Comparison of ENCODE assay signal across 11 cellular contexts in the genomic region with DNA sequence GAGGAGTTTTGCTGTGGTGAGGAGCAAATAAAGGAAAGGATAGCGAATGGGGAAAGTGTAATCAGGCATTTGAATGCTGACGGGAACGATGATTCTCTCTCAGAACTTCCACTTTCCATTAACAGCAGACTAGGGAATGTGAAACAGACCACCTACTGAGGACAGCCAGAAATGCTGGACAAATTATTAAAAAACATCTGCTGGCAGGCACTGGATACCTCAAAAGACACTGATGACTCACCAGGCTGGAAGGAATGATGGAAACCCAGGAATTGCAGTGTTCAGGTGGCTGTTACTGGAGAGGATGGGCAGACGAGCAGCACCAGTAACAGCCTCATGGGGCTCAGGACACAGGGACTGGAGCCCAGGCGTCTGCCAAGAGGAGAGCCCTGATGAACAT. TPM values are rescaled to one million over a fixed set of nuclear protein-coding genes. Genes with fewer than 3 reads are reported as not detected.
A peak's percentile ranks its signal among the peaks of the same experiment; 100 is the strongest.
DNase-seq lines count a peak whose midpoint lies in the region; ATAC-seq and TF ChIP-seq lines count a peak whose summit lies in the region.
"Had no signal": no experiment of that assay in that cellular context is flagged by ENCODE, and none has a peak within 500 bp of the region (broad histone marks: within the 10 kb centered on the region; RNA-seq: fewer than 3 reads in every experiment).

No MANE protein-coding gene starts in this region.

- H3K27ac ChIP-seq in breast epithelium (no peak overlapping the region), RWPE1 (peak overlapping the region; percentile 65), fibroblast of lung (ENCODE audit: insufficient read depth, low read length) (no peak overlapping the region)
- H3K27ac ChIP-seq: transverse colon had no signal

- no peaks in the 10 kb centered on the region for H3K9me3 Mint-ChIP-seq in MCF 10A (ENCODE audit: unreplicated experiment)

- H3K36me3 Mint-ChIP-seq in MCF 10A (ENCODE audit: insufficient read depth, unreplicated experiment) = peaks cover 7% of the 10 kb centered on the region

- H4K20me1 ChIP-seq in fibroblast of lung (ENCODE audit: control insufficient read depth, extremely low read depth, insufficient read depth, low read length) = no peaks in the 10 kb centered on the region

- peak; percentile 76 for DNase-seq in MCF 10A (ENCODE audit: unreplicated experiment)
- no peak for DNase-seq in breast epithelium (ENCODE audit: low spot score in 2 of 2)
- peak; percentile 22 for DNase-seq in RWPE1 (ENCODE audit: low spot score)
- DNase-seq in fibroblast of lung (ENCODE audit: low read depth in 2 of 2) = peak; percentile 20 to 85
- peak; percentile 43 for DNase-seq in smooth muscle cell of the brain vasculature (ENCODE audit: low read depth, low spot score)
- DNase-seq in ecto neural progenitor cell (ENCODE audit: low spot score) = no peak
- DNase-seq in T1000 (lab: John Stamatoyannopoulos, UW) = no peak
- DNase-seq: amniotic stem cell, NCI-H1930, transverse colon had no signal

- H3K4me1 ChIP-seq in breast epithelium (no peaks in the 10 kb centered on the region), fibroblast of lung (ENCODE audit: control insufficient read depth, extremely low read depth, insufficient read depth, low read length) (peaks cover 2% of the 10 kb centered on the region)
- H3K4me1 ChIP-seq: transverse colon had no signal

- H3K27me3 ChIP-seq in breast epithelium = no peaks in the 10 kb centered on the region
- no peaks in the 10 kb centered on the region for H3K27me3 ChIP-seq in fibroblast of lung (ENCODE audit: control insufficient read depth, insufficient read depth, low read length)
- H3K27me3 ChIP-seq: transverse colon had no signal

- H3K4me1 Mint-ChIP-seq in MCF 10A (ENCODE audit: insufficient read depth, unreplicated experiment) = peaks cover 21% of the 10 kb centered on the region

- no peak for TF ChIP-seq CTCF in MCF 10A (IDR thresholded peaks at IDR 0.05; ENCODE audit: unreplicated experiment)
- TF ChIP-seq CTCF in breast epithelium (IDR thresholded peaks at IDR 0.05) = no peak
- TF ChIP-seq CTCF in RWPE1 (conservative IDR thresholded peaks at IDR 0.05; ENCODE audit: low read depth) = no peak
- no peak for TF ChIP-seq CTCF in fibroblast of lung (conservative IDR thresholded peaks at IDR 0.05 in 1 of 2, IDR thresholded peaks at IDR 0.05 in 1 of 2; ENCODE audit: low read depth in 1 of 2, low read length in 2 of 2)

- POLR2A ChIA-PET in MCF 10A (lab: Yijun Ruan, JAX) (no interaction called here), RWPE1 (lab: Yijun Ruan, JAX; ENCODE audit: low non-redundant PET) (no interaction called here)

- no peak overlapping the region for H3K4me3 Mint-ChIP-seq in MCF 10A (ENCODE audit: unreplicated experiment)

- no peak overlapping the region for H3K9ac ChIP-seq in fibroblast of lung (ENCODE audit: insufficient read depth, low read length)

- no peak overlapping the region for H3K27ac Mint-ChIP-seq in MCF 10A (ENCODE audit: low read depth, unreplicated experiment)

- no peaks in the 10 kb centered on the region for H3K79me2 ChIP-seq in fibroblast of lung (ENCODE audit: control insufficient read depth, insufficient read depth, low read length)

- TF ChIP-seq POLR2A in breast epithelium (IDR thresholded peaks at IDR 0.05) = no peak

- H2AFZ ChIP-seq in fibroblast of lung (ENCODE audit: low read length) = no peak overlapping the region

- CTCF ChIA-PET in MCF 10A (lab: Yijun Ruan, JAX) (no interaction called here), RWPE1 (lab: Yijun Ruan, JAX) (no interaction called here)

- no peak for ATAC-seq in GM18861 (IDR thresholded peaks at IDR 0.05; ENCODE audit: unreplicated experiment)

- H3K4me3 ChIP-seq in breast epithelium = no peak overlapping the region
- no peak overlapping the region for H3K4me3 ChIP-seq in fibroblast of lung (replicated peaks in 1 of 4; ENCODE audit: control extremely low read depth in 1 of 4, insufficient read depth in 1 of 4, low read depth in 3 of 4, low read length in 4 of 4)
- H3K4me3 ChIP-seq: transverse colon had no signal

- BruUV-seq in MCF 10A (replicated peaks; lab: Mats Ljungman, UMichigan) = no TSS peak

- no peaks in the 10 kb centered on the region for H3K27me3 Mint-ChIP-seq in MCF 10A (ENCODE audit: insufficient read depth, unreplicated experiment)

- no peaks in the 10 kb centered on the region for H3K9me3 ChIP-seq in breast epithelium
- H3K9me3 ChIP-seq in fibroblast of lung (ENCODE audit: control insufficient read depth, insufficient read depth, low read depth, low read length) = no peaks in the 10 kb centered on the region
- H3K9me3 ChIP-seq: transverse colon had no signal

- no peaks in the 10 kb centered on the region for H3K36me3 ChIP-seq in breast epithelium
- no peaks in the 10 kb centered on the region for H3K36me3 ChIP-seq in fibroblast of lung (ENCODE audit: control insufficient read depth, insufficient read depth, low read length)
- H3K36me3 ChIP-seq: transverse colon had no signal

- no peak overlapping the region for H3K4me2 ChIP-seq in fibroblast of lung (ENCODE audit: extremely low read depth, insufficient read depth, low read length)

- intact Hi-C loops in MCF 10A (cut with micrococcal nuclease) (no loop called here), breast epithelium (cut with DNase I; ENCODE audit: low total_unique reads) (loop anchor here (2.0 kb wide), 1 partner anchor 19 kb away; no protein-coding TSS in a partner anchor)

RNA-seq across cellular contexts. Expression of a gene that starts 33.4 kb away (rescaled TPM):
- total RNA-seq in MCF 10A (2022) = 37.5 and 40.3 TPM in 2 replicates
- total RNA-seq in breast epithelium = 10 to 100 TPM; 41.1 to 68.1 (median 59.3) TPM
- 24.9 and 29.9 TPM in 2 replicates for total RNA-seq in fibroblast of lung
- polyA plus RNA-seq in fibroblast of lung = 4.4 and 4.8 TPM in 2 replicates
- polyA plus RNA-seq in fibroblast of lung (2012) = 3.2 and 5.1 TPM in 2 replicates
- 24.8 and 39.5 TPM in 2 replicates for polyA minus RNA-seq in fibroblast of lung (ENCODE audit: low replicate concordance)

RNA-seq across cellular contexts. Expression of a gene that starts 37.8 kb away (rescaled TPM):
- total RNA-seq in MCF 10A (2022) = 3.6 and 7.1 TPM in 2 replicates
- total RNA-seq in breast epithelium = 1 to 10 TPM in 2 of 3 donors, under 1 TPM in 1; 0.80 to 1.3 (median 1.0) TPM
- total RNA-seq in fibroblast of lung = 0.26 and 0.83 TPM in 2 replicates
- 0.16 and 0.77 TPM in 2 replicates for polyA plus RNA-seq in fibroblast of lung
- 0.24 and 2.1 TPM in 2 replicates for polyA plus RNA-seq in fibroblast of lung (2012)
- 1.4 TPM in 1 of 2 replicates, not detected in the other for polyA minus RNA-seq in fibroblast of lung (ENCODE audit: low replicate concordance)

RNA-seq across cellular contexts. Expression of a gene that starts 53.5 kb away (rescaled TPM):
- total RNA-seq in MCF 10A (2022) = 54.7 and 71.4 TPM in 2 replicates
- 100 to 1,000 TPM in 1 of 3 donors, 10 to 100 TPM in 2; 37.3 to 126 (median 85.5) TPM for total RNA-seq in breast epithelium
- total RNA-seq in fibroblast of lung = 20.5 and 26.3 TPM in 2 replicates
- polyA plus RNA-seq in fibroblast of lung = 8.8 and 18.5 TPM in 2 replicates
- 13.1 and 24.4 TPM in 2 replicates for polyA plus RNA-seq in fibroblast of lung (2012)
- 4.9 and 10.7 TPM in 2 replicates for polyA minus RNA-seq in fibroblast of lung (ENCODE audit: low replicate concordance)

Comparison
In these comparisons a context has a peak if more than half of its experiments do, and no peak if none do; other contexts are left out.
1. DNase-seq: peak in MCF 10A (single experiment), RWPE1 (single experiment), fibroblast of lung (2 of 2) and smooth muscle cell of the brain vasculature (single experiment); none in breast epithelium (0 of 2), ecto neural progenitor cell (single experiment) and T1000 (single experiment).